Comparison of ENCODE assay signal across 9 cellular contexts in genomic region chr14:75299064-75299463, GRCh38. TPM values are rescaled to one million over a fixed set of nuclear protein-coding genes. Genes with fewer than 3 reads are reported as not detected.
DNase-seq lines count a peak whose midpoint lies in the region; ATAC-seq and TF ChIP-seq lines count a peak whose summit lies in the region.
"Had no signal": no experiment of that assay in that cellular context is flagged by ENCODE, and none has a peak within 500 bp of the region (broad histone marks: within the 10 kb centered on the region; RNA-seq: fewer than 3 reads in every experiment).

No MANE protein-coding gene starts in this region.

- CTCF ChIA-PET in IMR-90 (lab: Yijun Ruan, JAX) = no interaction called here
- CTCF ChIA-PET in WTC11 (lab: Charles Lee) = interaction anchor here (0.7 to 1.6 kb wide), 6 partner anchors 131 to 354 kb away, joined by 3 to 4 read pairs (median 3); no protein-coding TSS in a partner anchor
- CTCF ChIA-PET in activated naive CD4-positive, alpha-beta T cell treated with anti-CD3 and anti-CD28 coated beads, Interleukin-2, amount 10 ng/mL, durations not matched to agents 7 days and 5 days (lab: Charles Lee) = interaction anchor here (1.0 to 6.6 kb wide), 7 partner anchors 16 to 171 kb away, joined by 3 to 100 read pairs (median 5); partner anchors contain the start of gene NEK9

- no peaks in the 10 kb centered on the region for H3K9me3 Mint-ChIP-seq in WTC11
- no peaks in the 10 kb centered on the region for H3K9me3 Mint-ChIP-seq in activated naive CD4-positive, alpha-beta T cell treated with anti-CD3 and anti-CD28 coated beads, Interleukin-2, amount 10 ng/mL, durations not matched to agents 7 days and 5 days

- no peak overlapping the region for H3K18ac ChIP-seq in IMR-90 (ENCODE audit: low read depth, low read length)

- no peaks in the 10 kb centered on the region for H3K36me3 Mint-ChIP-seq in WTC11
- no peaks in the 10 kb centered on the region for H3K36me3 Mint-ChIP-seq in activated naive CD4-positive, alpha-beta T cell treated with anti-CD3 and anti-CD28 coated beads, Interleukin-2, amount 10 ng/mL, durations not matched to agents 7 days and 5 days

- no peak overlapping the region for H3K27ac Mint-ChIP-seq in WTC11
- H3K27ac Mint-ChIP-seq in activated naive CD4-positive, alpha-beta T cell treated with anti-CD3 and anti-CD28 coated beads, Interleukin-2, amount 10 ng/mL, durations not matched to agents 7 days and 5 days = no peak overlapping the region

- peaks cover 0 to 4% of the 10 kb centered on the region in 2 experiments; a peak in 1 of 4 replicates for H3K79me1 ChIP-seq in IMR-90 (ENCODE audit: low read depth in 1 of 2, low read length in 2 of 2)

- TF ChIP-seq POLR2A in IMR-90 (IDR thresholded peaks at IDR 0.05; ENCODE audit: low read depth, low read length) = no peak

- no peak overlapping the region for H3K9ac ChIP-seq in IMR-90 (ENCODE audit: low read depth, low read length)
- H3K9ac ChIP-seq in skeletal muscle tissue (ENCODE audit: low read depth in 1 of 3, low read length in 3 of 3) = no peak overlapping the region

- no peak overlapping the region for H2BK15ac ChIP-seq in IMR-90 (ENCODE audit: low read depth, low read length)

- H4K20me1 ChIP-seq in IMR-90 (ENCODE audit: insufficient read depth, low read length) = 0 out of 2 replicates have a peak, but pooled peaks cover 6% of the 10 kb centered on the region

- peak overlapping the region; percentile 57 for H2AFZ ChIP-seq in IMR-90 (replicated peaks; ENCODE audit: low read length, poor library complexity)

- H3K27me3 ChIP-seq in IMR-90 (ENCODE audit: control insufficient read depth, insufficient read depth, low read length) (no peaks in the 10 kb centered on the region), right atrium auricular region (no peaks in the 10 kb centered on the region), skeletal muscle tissue (ENCODE audit: control insufficient read depth in 3 of 3, insufficient read depth in 3 of 3, low read length in 3 of 3) (no peaks in the 10 kb centered on the region)

- dilution Hi-C loops in IMR-90 (cut with HindIII; ENCODE audit: low sequenced_read_pairs, unreplicated experiment) = no loop called here

- H3K14ac ChIP-seq in IMR-90 (replicated peaks; ENCODE audit: low read depth, low read length) = no peak overlapping the region

- no TSS peak for BruUV-seq in IMR-90 (replicated peaks; lab: Mats Ljungman, UMichigan)

- no peak overlapping the region for H3K23ac ChIP-seq in IMR-90 (ENCODE audit: low read depth, low read length)

- no peak overlapping the region for H2AK5ac ChIP-seq in IMR-90 (ENCODE audit: low read depth, low read length)

- H4K91ac ChIP-seq in IMR-90 (ENCODE audit: insufficient read depth, low read depth, low read length) = no peak overlapping the region

- H2BK120ac ChIP-seq in IMR-90 (ENCODE audit: low read depth, low read length) = no peak overlapping the region

- ATAC-seq in IMR-90 (ENCODE audit: low read depth) = no peak
- no peak for ATAC-seq in WTC11
- ATAC-seq in HG02588 (IDR thresholded peaks at IDR 0.05; ENCODE audit: unreplicated experiment) = no peak
- no peak for ATAC-seq in HG02840 (IDR thresholded peaks at IDR 0.05; ENCODE audit: low FRiP score, unreplicated experiment)

- no peak for DNase-seq in IMR-90
- DNase-seq in WTC11 (ENCODE audit: low spot score) = no peak
- peak; percentile 88 for DNase-seq in right atrium auricular region (ENCODE audit: low spot score)
- no peak for DNase-seq in glomerular visceral epithelial cell (ENCODE audit: extremely low spot score)
- no peak for DNase-seq in activated naive CD4-positive, alpha-beta T cell treated with anti-CD3 and anti-CD28 coated beads, Interleukin-2, amount 10 ng/mL, durations not matched to agents 7 days and 5 days
- DNase-seq: NCI-H1930 had no signal

- POLR2A ChIA-PET in IMR-90 (lab: Charles Lee; ENCODE audit: unreplicated experiment) = no interaction called here
- POLR2A ChIA-PET in WTC11 (lab: Charles Lee) = interaction anchor here (0.5 to 0.7 kb wide), 3 partner anchors 59 to 227 kb away, joined by 3 to 5 read pairs (median 3); no protein-coding TSS in a partner anchor

- H3K4me3 ChIP-seq in IMR-90 (ENCODE audit: insufficient read depth, low read depth, low read length) (no peak overlapping the region), right atrium auricular region (no peak overlapping the region), skeletal muscle tissue (ENCODE audit: low read length in 3 of 3) (no peak overlapping the region)

- 50% methylated on average over 6 of the region's 8 CpGs; no CpG with 5 or more reads in 1 of the 2 experiments for WGBS in IMR-90 (ENCODE audit: extremely low coverage in 2 of 2, insufficient read length in 1 of 2), 2 experiments

- no peak for TF ChIP-seq CTCF in IMR-90 (conservative IDR thresholded peaks at IDR 0.05; ENCODE audit: low read depth, low read length)
- TF ChIP-seq CTCF in WTC11 (IDR thresholded peaks at IDR 0.05) = no peak
- TF ChIP-seq CTCF in right atrium auricular region (IDR thresholded peaks at IDR 0.05) = no peak

- no peak overlapping the region for H4K5ac ChIP-seq in IMR-90 (ENCODE audit: low read depth, low read length)

- H2AK9ac ChIP-seq in IMR-90 (replicated peaks; ENCODE audit: low read depth, low read length, poor library complexity) = no peak overlapping the region

- no peaks in the 10 kb centered on the region for H3K27me3 Mint-ChIP-seq in WTC11 (ENCODE audit: low read depth)
- peaks cover 28% of the 10 kb centered on the region for H3K27me3 Mint-ChIP-seq in activated naive CD4-positive, alpha-beta T cell treated with anti-CD3 and anti-CD28 coated beads, Interleukin-2, amount 10 ng/mL, durations not matched to agents 7 days and 5 days

- in situ Hi-C loops in IMR-90 (cut with MboI; ENCODE audit: low sequenced_read_pairs) = loop anchor here (25.0 kb wide), 1 partner anchor 1738 kb away; the partner anchor contains the start of gene IRF2BPL

- intact Hi-C loops in IMR-90 (cut with micrococcal nuclease) = loop anchor here (10.0 kb wide), 1 partner anchor 354 kb away; no protein-coding TSS in a partner anchor

- H3K4me1 Mint-ChIP-seq in WTC11 = peaks cover 13% of the 10 kb centered on the region
- H3K4me1 Mint-ChIP-seq in activated naive CD4-positive, alpha-beta T cell treated with anti-CD3 and anti-CD28 coated beads, Interleukin-2, amount 10 ng/mL, durations not matched to agents 7 days and 5 days = peaks cover 42% of the 10 kb centered on the region

- no peak for TF ChIP-seq RAD21 in IMR-90 (IDR thresholded peaks at IDR 0.05; ENCODE audit: low read length)

- 0 out of 2 replicates have a peak, but pooled peaks cover 8% of the 10 kb centered on the region for H3K9me1 ChIP-seq in IMR-90 (ENCODE audit: insufficient read depth, low read length)

- no peak overlapping the region for H3K4ac ChIP-seq in IMR-90 (ENCODE audit: low read depth, low read length)

- H3K9me3 ChIP-seq in IMR-90 (ENCODE audit: control insufficient read depth, insufficient read depth, low read length) = no peaks in the 10 kb centered on the region
- H3K9me3 ChIP-seq in right atrium auricular region = no peaks in the 10 kb centered on the region
- no peaks in the 10 kb centered on the region for H3K9me3 ChIP-seq in skeletal muscle tissue (ENCODE audit: control insufficient read depth in 3 of 3, low read length in 3 of 3)

- no peak overlapping the region for H3K56ac ChIP-seq in IMR-90 (ENCODE audit: extremely low read depth, insufficient read depth, low read length)

- no peak overlapping the region for H3K4me3 Mint-ChIP-seq in WTC11
- no peak overlapping the region for H3K4me3 Mint-ChIP-seq in activated naive CD4-positive, alpha-beta T cell treated with anti-CD3 and anti-CD28 coated beads, Interleukin-2, amount 10 ng/mL, durations not matched to agents 7 days and 5 days

- H3K27ac ChIP-seq in IMR-90 (ENCODE audit: insufficient read depth, low read length) (no peak overlapping the region), right atrium auricular region (peak overlapping the region; percentile 51 to 63), skeletal muscle tissue (ENCODE audit: low read depth, low read length) (peak overlapping the region; percentile 45)

- H3K4me1 ChIP-seq in IMR-90 (ENCODE audit: control insufficient read depth, insufficient read depth, low read length) = peaks cover 4% of the 10 kb centered on the region; the same call in 1 of the 2 replicates
- H3K4me1 ChIP-seq in right atrium auricular region = peaks cover 0 to 25% of the 10 kb centered on the region in 2 donors
- peaks cover 19 to 25% (median 19%) of the 10 kb centered on the region in 3 donors for H3K4me1 ChIP-seq in skeletal muscle tissue (ENCODE audit: control insufficient read depth in 3 of 3, insufficient read depth in 3 of 3, low read length in 3 of 3)

- no peak overlapping the region for H2BK20ac ChIP-seq in IMR-90 (ENCODE audit: low read depth, low read length)

- H3K4me2 ChIP-seq in IMR-90 (ENCODE audit: low read depth, low read length) = no peak overlapping the region

- H3K36me3 ChIP-seq in IMR-90 (ENCODE audit: control insufficient read depth, insufficient read depth, low read length) (no peaks in the 10 kb centered on the region), right atrium auricular region (no peaks in the 10 kb centered on the region), skeletal muscle tissue (ENCODE audit: control insufficient read depth in 3 of 3, insufficient read depth in 3 of 3, low read length in 3 of 3) (no peaks in the 10 kb centered on the region)

- H2BK5ac ChIP-seq in IMR-90 (ENCODE audit: low read depth, low read length, poor library complexity, severe bottlenecking) = no peak overlapping the region

- no peak overlapping the region for H4K8ac ChIP-seq in IMR-90 (ENCODE audit: low read depth in 2 of 2, low read length in 2 of 2)

TF ChIP-seq in WTC11, 78 proteins besides CTCF, POLR2A, EP300 and RAD21:
- peak; percentile 31; the same call in 1 of the 2 replicates for TF ChIP-seq GABPB1 (CRISPR knock-in tag; IDR thresholded peaks at IDR 0.05)
- TF ChIP-seq RORB (CRISPR knock-in tag; IDR thresholded peaks at IDR 0.05) = no peak

RNA-seq across cellular contexts. Expression of gene FOS, which starts 20.4 kb away (rescaled TPM):
- total RNA-seq in IMR-90 (2012; rRNA removed) (53.6 and 86.7 TPM in 2 replicates), WTC11 (2021) (23.9 to 57.4 TPM (median 50.8 TPM) in 3 replicates), right atrium auricular region (100 to 1,000 TPM; 232 to 555 TPM), skeletal muscle tissue (134 TPM)
- polyA plus RNA-seq in IMR-90 (2012; rRNA removed) = 171 and 406 TPM in 2 replicates
- polyA plus RNA-seq in IMR-90 (2012; cell fraction: cytosol; rRNA removed) = 405 and 665 TPM in 2 replicates
- 1,840 and 2,271 TPM in 2 replicates for polyA plus RNA-seq in IMR-90 (2012; cell fraction: nucleus; rRNA removed; ENCODE audit: low replicate concordance)
